Comparison of ENCODE assay signal across 14 cellular contexts in genomic region chr9:7055201-7055903, GRCh38.
DNase-seq lines count a peak whose midpoint lies in the region; ATAC-seq, FAIRE-seq and TF ChIP-seq lines count a peak whose summit lies in the region.
"Had no signal": no experiment of that assay in that cellular context is flagged by ENCODE, and none has a peak within 500 bp of the region (broad histone marks: within the 10 kb centered on the region; RNA-seq: fewer than 3 reads in every experiment).

No MANE protein-coding gene starts in this region.

- H3K36me3 Mint-ChIP-seq in activated CD8-positive, alpha-beta T cell treated with anti-CD3 and anti-CD28 coated beads, Interleukin-2, amount 10 ng/mL, durations not matched to agents 7 days and 5 days (ENCODE audit: low read depth): peaks cover 6% of the 10 kb centered on the region

- intact Hi-C loops in endothelial cell of umbilical vein (cut with micrococcal nuclease): no loop called here

- no peaks in the 10 kb centered on the region for H3K27me3 ChIP-seq in endothelial cell of umbilical vein (ENCODE audit: control insufficient read depth in 2 of 2, insufficient read depth in 2 of 2, low read length in 2 of 2)
- H3K27me3 ChIP-seq: ascending aorta, BE2C, SJCRH30, testis had no signal

- CTCF ChIA-PET in endothelial cell of umbilical vein (lab: Charles Lee): interaction anchor here (1.0 to 1.4 kb wide), 2 partner anchors 10 to 228 kb away, joined by 3 read pairs; no protein-coding TSS in a partner anchor
- CTCF ChIA-PET in activated CD8-positive, alpha-beta T cell treated with anti-CD3 and anti-CD28 coated beads, Interleukin-2, amount 10 ng/mL, durations not matched to agents 7 days and 5 days (lab: Charles Lee): no interaction called here

- ATAC-seq in GM21390 (IDR thresholded peaks at IDR 0.05; ENCODE audit: unreplicated experiment) (peak; percentile 52), HG03432 (IDR thresholded peaks at IDR 0.05; ENCODE audit: unreplicated experiment) (peak; percentile 64)
- ATAC-seq in activated CD8-positive, alpha-beta T cell treated with anti-CD3 and anti-CD28 coated beads, Interleukin-2, amount 10 ng/mL, durations not matched to agents 7 days and 5 days: no peak
- ATAC-seq: left colon had no signal

- H3K27me3 Mint-ChIP-seq in activated CD8-positive, alpha-beta T cell treated with anti-CD3 and anti-CD28 coated beads, Interleukin-2, amount 10 ng/mL, durations not matched to agents 7 days and 5 days (ENCODE audit: low read depth): no peaks in the 10 kb centered on the region
- H3K27me3 Mint-ChIP-seq: dendritic cell treated with granulocyte-macrophage colony-stimulating factor and Interleukin-4, amounts not matched to agents 40 ng/mL and 50 ng/mL, for 4 days had no signal

- dilution Hi-C loops in endothelial cell of umbilical vein (cut with MboI; ENCODE audit: extremely low pct_ligation_motif_present, low sequenced_read_pairs): no loop called here

- no peak overlapping the region for H2AFZ ChIP-seq in endothelial cell of umbilical vein (ENCODE audit: low read depth, low read length)

- peaks cover 2% of the 10 kb centered on the region for H3K4me1 Mint-ChIP-seq in activated CD8-positive, alpha-beta T cell treated with anti-CD3 and anti-CD28 coated beads, Interleukin-2, amount 10 ng/mL, durations not matched to agents 7 days and 5 days (ENCODE audit: low read depth)

- no peaks in the 10 kb centered on the region for H3K79me2 ChIP-seq in endothelial cell of umbilical vein (ENCODE audit: control insufficient read depth, insufficient read depth, low read length)

- H3K27ac Mint-ChIP-seq in activated CD8-positive, alpha-beta T cell treated with anti-CD3 and anti-CD28 coated beads, Interleukin-2, amount 10 ng/mL, durations not matched to agents 7 days and 5 days: no peak overlapping the region
- H3K27ac Mint-ChIP-seq: dendritic cell treated with granulocyte-macrophage colony-stimulating factor and Interleukin-4, amounts not matched to agents 40 ng/mL and 50 ng/mL, for 4 days had no signal

- H3K4me3 Mint-ChIP-seq in activated CD8-positive, alpha-beta T cell treated with anti-CD3 and anti-CD28 coated beads, Interleukin-2, amount 10 ng/mL, durations not matched to agents 7 days and 5 days: no peak overlapping the region
- H3K4me3 Mint-ChIP-seq: dendritic cell treated with granulocyte-macrophage colony-stimulating factor and Interleukin-4, amounts not matched to agents 40 ng/mL and 50 ng/mL, for 4 days had no signal

- no peaks in the 10 kb centered on the region for H3K36me3 ChIP-seq in endothelial cell of umbilical vein (ENCODE audit: control insufficient read depth in 2 of 2, extremely low read depth in 1 of 2, insufficient read depth in 2 of 2, low read length in 2 of 2)
- H3K36me3 ChIP-seq: ascending aorta, BE2C, SJCRH30 had no signal

- H3K27ac ChIP-seq in endothelial cell of umbilical vein (ENCODE audit: insufficient read depth, low read depth, low read length): no peak overlapping the region
- H3K27ac ChIP-seq: ascending aorta, SJCRH30, testis had no signal

- H3K4me1 ChIP-seq in endothelial cell of umbilical vein (ENCODE audit: control insufficient read depth, extremely low read depth, insufficient read depth, low read length): no peaks in the 10 kb centered on the region
- H3K4me1 ChIP-seq: ascending aorta, SJCRH30, testis had no signal

- no peak overlapping the region for H3K4me3 ChIP-seq in endothelial cell of umbilical vein (replicated peaks in 1 of 3; ENCODE audit: insufficient read depth in 1 of 3, low read depth in 1 of 3, low read length in 3 of 3)
- H3K4me3 ChIP-seq: ascending aorta, SJCRH30, testis had no signal

- H3K9me3 ChIP-seq in endothelial cell of umbilical vein (replicated peaks; ENCODE audit: control insufficient read depth, insufficient read depth, low read length): no peaks in the 10 kb centered on the region
- H3K9me3 ChIP-seq: ascending aorta, BE2C, SJCRH30, testis had no signal

- H4K20me1 ChIP-seq in endothelial cell of umbilical vein (replicated peaks; ENCODE audit: control insufficient read depth, extremely low read depth, insufficient read depth, low read length): no peaks in the 10 kb centered on the region

- FAIRE-seq in GM18507 (lab: Jason Lieb, UNC): peak; percentile 39
- no peak for FAIRE-seq in endothelial cell of umbilical vein (lab: Jason Lieb, UNC)

- BruUV-seq in endothelial cell of umbilical vein (replicated peaks; lab: Mats Ljungman, UMichigan): no TSS peak

- H3K9ac ChIP-seq in endothelial cell of umbilical vein (replicated peaks; ENCODE audit: extremely low read depth, insufficient read depth, low read length): no peak overlapping the region

- no peak overlapping the region for H3K4me2 ChIP-seq in endothelial cell of umbilical vein (ENCODE audit: insufficient read depth, low read length)

- DNase-seq in GM18507 (ENCODE audit: extremely low spot score, insufficient read length, low read depth) (no peak), endothelial cell of umbilical vein (ENCODE audit: low read depth, low spot score) (peak; percentile 34), NCI-H345 treated with DMSO at 0.1 percent for 48 hours (lab: John Stamatoyannopoulos, UW; ENCODE audit: unreplicated experiment) (no peak)
- no peak for DNase-seq in activated CD8-positive, alpha-beta T cell treated with anti-CD3 and anti-CD28 coated beads, Interleukin-2, amount 10 ng/mL, durations not matched to agents 7 days and 5 days
- no peak for DNase-seq in effector CD8-positive, alpha-beta T cell (lab: John Stamatoyannopoulos, UW)
- DNase-seq: activated CD4-positive, alpha-beta T cell treated with anti-CD3 and anti-CD28 coated beads, Interleukin-2, amount 50 U/mL, for 1 hour; BE2C; left colon; SJCRH30; testis had no signal

- no peaks in the 10 kb centered on the region for H3K9me1 ChIP-seq in endothelial cell of umbilical vein (replicated peaks; ENCODE audit: control insufficient read depth, extremely low read depth, insufficient read depth, low read length)

- TF ChIP-seq CTCF in endothelial cell of umbilical vein (IDR thresholded peaks at IDR 0.05; ENCODE audit: extremely low read depth in 1 of 2, insufficient read depth in 1 of 2, low read depth in 1 of 2, low read length in 2 of 2): no peak

- no peak for TF ChIP-seq POLR2A in endothelial cell of umbilical vein (IDR thresholded peaks at IDR 0.05; ENCODE audit: low read depth, low read length)

- POLR2A ChIA-PET in endothelial cell of umbilical vein (lab: Charles Lee): no interaction called here
- POLR2A ChIA-PET in activated CD8-positive, alpha-beta T cell treated with anti-CD3 and anti-CD28 coated beads, Interleukin-2, amount 10 ng/mL, durations not matched to agents 7 days and 5 days (lab: Charles Lee): no interaction called here

- H3K9me3 Mint-ChIP-seq in activated CD8-positive, alpha-beta T cell treated with anti-CD3 and anti-CD28 coated beads, Interleukin-2, amount 10 ng/mL, durations not matched to agents 7 days and 5 days (ENCODE audit: insufficient read depth): no peaks in the 10 kb centered on the region
- H3K9me3 Mint-ChIP-seq: dendritic cell treated with granulocyte-macrophage colony-stimulating factor and Interleukin-4, amounts not matched to agents 40 ng/mL and 50 ng/mL, for 4 days had no signal

TF ChIP-seq in endothelial cell of umbilical vein, 7 proteins besides CTCF, POLR2A, EP300 and RAD21:
- TF ChIP-seq POLR2AphosphoS5 (IDR thresholded peaks at IDR 0.05; ENCODE audit: insufficient read depth, low read depth, low read length) (no peak), GATA2 (IDR thresholded peaks at IDR 0.05; ENCODE audit: insufficient read depth, insufficient read length, low read depth, low read length) (no peak), JUN (IDR thresholded peaks at IDR 0.05; ENCODE audit: borderline replicate concordance, insufficient read depth, insufficient read length, low read depth) (no peak), MAX (IDR thresholded peaks at IDR 0.05; ENCODE audit: insufficient read depth, insufficient read length) (no peak), EZH2 (IDR thresholded peaks at IDR 0.05; ENCODE audit: borderline replicate concordance, low read depth, low read length, severe bottlenecking) (no peak), MYC (IDR thresholded peaks at IDR 0.05; ENCODE audit: low read depth, low read length) (no peak), FOS (IDR thresholded peaks at IDR 0.05; ENCODE audit: borderline replicate concordance, insufficient read depth, low read length) (no peak)
TF ChIP-seq in endothelial cell of umbilical vein: peak in this region for 0.
